Comparison of ENCODE assay signal across 2 cellular contexts in the genomic region with DNA sequence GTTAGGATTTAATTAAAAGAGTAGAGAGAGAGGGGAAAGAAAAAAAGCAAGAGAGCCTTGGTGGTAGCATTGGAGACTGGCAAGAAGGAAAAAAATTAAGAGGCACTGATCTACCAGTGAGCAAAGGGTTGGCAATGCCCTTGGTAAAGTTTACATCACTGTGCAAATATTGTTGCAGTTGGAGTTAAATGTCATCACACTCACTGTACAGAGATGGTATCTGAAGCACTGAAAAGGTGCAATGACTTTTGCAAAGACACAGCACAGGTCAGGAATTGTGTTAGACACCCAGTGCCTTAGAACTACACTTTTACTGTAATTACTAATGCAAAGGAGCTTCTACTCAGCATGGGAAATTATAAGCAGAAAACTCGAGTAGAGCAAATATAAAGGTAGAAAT.
TF ChIP-seq lines count a peak whose summit lies in the region.

No MANE protein-coding gene starts in this region.

TF ChIP-seq in SK-N-SH, 30 proteins besides CTCF, POLR2A, EP300 and RAD21 (continued from another document):
- TF ChIP-seq IRF3 (IDR thresholded peaks at IDR 0.05; ENCODE audit: low read depth, low read length) (no peak), RFX5 (IDR thresholded peaks at IDR 0.05; ENCODE audit: low read length) (no peak), GATA2 (CRISPR knock-in tag; IDR thresholded peaks at IDR 0.05) (no peak), MXI1 (IDR thresholded peaks at IDR 0.05; ENCODE audit: low read depth, low read length) (no peak), REST (IDR thresholded peaks at IDR 0.05; ENCODE audit: low read depth, low read length) (no peak), JUND (IDR thresholded peaks at IDR 0.05) (no peak), FOXM1 (IDR thresholded peaks at IDR 0.05; ENCODE audit: low read depth) (no peak), SMC3 (IDR thresholded peaks at IDR 0.05; ENCODE audit: low read depth, low read length) (no peak), FOSL2 (IDR thresholded peaks at IDR 0.05; ENCODE audit: borderline replicate concordance, low read depth) (no peak), YY1 (IDR thresholded peaks at IDR 0.05; ENCODE audit: low read depth) (no peak), POLR2AphosphoS5 (IDR thresholded peaks at IDR 0.05; ENCODE audit: low read depth, low read length) (no peak), NRF1 (IDR thresholded peaks at IDR 0.05; ENCODE audit: low read depth, low read length) (no peak), TAF1 (IDR thresholded peaks at IDR 0.05; ENCODE audit: borderline replicate concordance, low read depth, low read length) (no peak), MAX (IDR thresholded peaks at IDR 0.05; ENCODE audit: low read depth) (no peak), RXRA (IDR thresholded peaks at IDR 0.05; ENCODE audit: borderline replicate concordance, low read depth) (no peak)
- TF ChIP-seq, protein P1, sequence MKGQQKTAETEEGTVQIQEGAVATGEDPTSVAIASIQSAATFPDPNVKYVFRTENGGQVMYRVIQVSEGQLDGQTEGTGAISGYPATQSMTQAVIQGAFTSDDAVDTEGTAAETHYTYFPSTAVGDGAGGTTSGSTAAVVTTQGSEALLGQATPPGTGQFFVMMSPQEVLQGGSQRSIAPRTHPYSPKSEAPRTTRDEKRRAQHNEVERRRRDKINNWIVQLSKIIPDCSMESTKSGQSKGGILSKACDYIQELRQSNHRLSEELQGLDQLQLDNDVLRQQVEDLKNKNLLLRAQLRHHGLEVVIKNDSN (IDR thresholded peaks at IDR 0.05; ENCODE audit: borderline replicate concordance, low read depth) = no peak
- TF ChIP-seq, protein P2, sequence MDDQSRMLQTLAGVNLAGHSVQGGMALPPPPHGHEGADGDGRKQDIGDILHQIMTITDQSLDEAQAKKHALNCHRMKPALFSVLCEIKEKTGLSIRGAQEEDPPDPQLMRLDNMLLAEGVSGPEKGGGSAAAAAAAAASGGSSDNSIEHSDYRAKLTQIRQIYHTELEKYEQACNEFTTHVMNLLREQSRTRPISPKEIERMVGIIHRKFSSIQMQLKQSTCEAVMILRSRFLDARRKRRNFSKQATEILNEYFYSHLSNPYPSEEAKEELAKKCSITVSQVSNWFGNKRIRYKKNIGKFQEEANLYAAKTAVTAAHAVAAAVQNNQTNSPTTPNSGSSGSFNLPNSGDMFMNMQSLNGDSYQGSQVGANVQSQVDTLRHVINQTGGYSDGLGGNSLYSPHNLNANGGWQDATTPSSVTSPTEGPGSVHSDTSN (IDR thresholded peaks at IDR 0.05) = no peak

TF ChIP-seq in SK-N-SH treated with all-trans-retinoic acid at 6 μM for 48 hours, 23 proteins besides CTCF, POLR2A, EP300 and RAD21 (continued from another document):
- TF ChIP-seq BACH2 (CRISPR knock-in tag; IDR thresholded peaks at IDR 0.05; ENCODE audit: borderline replicate concordance) = no peak
- TF ChIP-seq, protein P3, sequence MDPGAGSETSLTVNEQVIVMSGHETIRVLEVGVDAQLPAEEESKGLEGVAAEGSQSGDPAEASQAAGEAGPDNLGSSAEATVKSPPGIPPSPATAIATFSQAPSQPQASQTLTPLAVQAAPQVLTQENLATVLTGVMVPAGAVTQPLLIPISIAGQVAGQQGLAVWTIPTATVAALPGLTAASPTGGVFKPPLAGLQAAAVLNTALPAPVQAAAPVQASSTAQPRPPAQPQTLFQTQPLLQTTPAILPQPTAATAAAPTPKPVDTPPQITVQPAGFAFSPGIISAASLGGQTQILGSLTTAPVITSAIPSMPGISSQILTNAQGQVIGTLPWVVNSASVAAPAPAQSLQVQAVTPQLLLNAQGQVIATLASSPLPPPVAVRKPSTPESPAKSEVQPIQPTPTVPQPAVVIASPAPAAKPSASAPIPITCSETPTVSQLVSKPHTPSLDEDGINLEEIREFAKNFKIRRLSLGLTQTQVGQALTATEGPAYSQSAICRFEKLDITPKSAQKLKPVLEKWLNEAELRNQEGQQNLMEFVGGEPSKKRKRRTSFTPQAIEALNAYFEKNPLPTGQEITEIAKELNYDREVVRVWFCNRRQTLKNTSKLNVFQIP (CRISPR knock-in tag; IDR thresholded peaks at IDR 0.05; ENCODE audit: borderline replicate concordance, low read depth) = no peak
- TF ChIP-seq TOX (CRISPR knock-in tag; IDR thresholded peaks at IDR 0.05; ENCODE audit: borderline replicate concordance) = no peak
- no peak for TF ChIP-seq ESRRG (CRISPR knock-in tag; IDR thresholded peaks at IDR 0.05)
TF ChIP-seq in SK-N-SH treated with all-trans-retinoic acid at 6 μM for 48 hours: peak in this region for 0.
